10 cellular contexts compared by ENCODE assay signal in genomic region chr2:190717764-190718651, GRCh38.
DNase-seq lines count a peak whose midpoint lies in the region; ATAC-seq and TF ChIP-seq lines count a peak whose summit lies in the region.
"Had no signal": no experiment of that assay in that cellular context is flagged by ENCODE, and none has a peak within 500 bp of the region (broad histone marks: within the 10 kb centered on the region; RNA-seq: fewer than 3 reads in every experiment).

No MANE protein-coding gene starts in this region.

- H3K36me3 ChIP-seq in Karpas-422 (ENCODE audit: insufficient read depth, low read length) (no peaks in the 10 kb centered on the region), OCI-LY7 (ENCODE audit: insufficient read depth, low read length) (no peaks in the 10 kb centered on the region), testis (ENCODE audit: low read depth, missing control alignments) (no peaks in the 10 kb centered on the region)

- H3K9me3 ChIP-seq in Karpas-422 (ENCODE audit: low read length) (no peaks in the 10 kb centered on the region), OCI-LY7 (ENCODE audit: low read length) (no peaks in the 10 kb centered on the region), testis (no peaks in the 10 kb centered on the region)

- CTCF ChIA-PET in OCI-LY7 (lab: Charles Lee; ENCODE audit: unreplicated experiment), result no interaction called here

- H4K20me1 ChIP-seq in Karpas-422 (ENCODE audit: insufficient read depth, low read depth, low read length) (no peaks in the 10 kb centered on the region), OCI-LY7 (ENCODE audit: insufficient read depth, low read length) (no peaks in the 10 kb centered on the region)

- H3K9me3 Mint-ChIP-seq in HFFc6, result no peaks in the 10 kb centered on the region
- H3K9me3 Mint-ChIP-seq: memory B cell had no signal

- TF ChIP-seq POLR2A in testis (IDR thresholded peaks at IDR 0.05), result no peak

- DNase-seq in DMS 273 (lab: John Stamatoyannopoulos, UW; ENCODE audit: unreplicated experiment), result peak; percentile 79
- DNase-seq in Karpas-422, result no peak
- peak; percentile 70 to 84 for DNase-seq in SHP77 (lab: John Stamatoyannopoulos, UW)
- peak; percentile 66 for DNase-seq in kidney tubule cell (ENCODE audit: low spot score)
- no peak for DNase-seq in OCI-LY7 (ENCODE audit: low spot score)
- no peak for DNase-seq in testis
- DNase-seq in HFFc6, result no peak
- DNase-seq: NCI-H2081 treated with DMSO at 0.1 percent for 48 hours had no signal

- no peaks in the 10 kb centered on the region for H3K36me3 Mint-ChIP-seq in HFFc6 (ENCODE audit: low read depth)
- H3K36me3 Mint-ChIP-seq: memory B cell had no signal

- POLR2A ChIA-PET in OCI-LY7 (lab: Charles Lee), result interaction anchor here (0.6 to 0.9 kb wide), 2 partner anchors 26 to 44 kb away, joined by 3 to 4 read pairs; no protein-coding TSS in a partner anchor

- peak overlapping the region; percentile 52 for H3K4me2 ChIP-seq in Karpas-422 (ENCODE audit: low read depth, low read length, poor library complexity, severe bottlenecking)
- H3K4me2 ChIP-seq in OCI-LY7 (ENCODE audit: low read length), result no peak overlapping the region

- no peak overlapping the region for H3K4me3 Mint-ChIP-seq in HFFc6
- H3K4me3 Mint-ChIP-seq: memory B cell had no signal

- H3K4me1 Mint-ChIP-seq in HFFc6 (ENCODE audit: low read depth), result peaks cover 36% of the 10 kb centered on the region

- no peak overlapping the region for H3K27ac ChIP-seq in Karpas-422 (ENCODE audit: low read length)
- H3K27ac ChIP-seq in OCI-LY7 (ENCODE audit: low read depth, low read length, poor library complexity, severe bottlenecking), result no peak overlapping the region
- H3K27ac ChIP-seq in testis, result no peak overlapping the region

- no peak for ATAC-seq in GM21447 (IDR thresholded peaks at IDR 0.05; ENCODE audit: unreplicated experiment)

- H3K79me2 ChIP-seq in Karpas-422 (ENCODE audit: low read length), result no peaks in the 10 kb centered on the region
- no peaks in the 10 kb centered on the region for H3K79me2 ChIP-seq in OCI-LY7 (ENCODE audit: insufficient read depth, low read depth, low read length)

- H2AFZ ChIP-seq in Karpas-422 (ENCODE audit: low read length) (no peak overlapping the region), OCI-LY7 (ENCODE audit: low read length) (no peak overlapping the region)

- BruUV-seq in OCI-LY7 (replicated peaks; lab: Mats Ljungman, UMichigan), result no TSS peak

- H3K4me3 ChIP-seq in Karpas-422 (ENCODE audit: low read length) (peak overlapping the region; percentile 26; the same call in 1 of the 2 replicates), OCI-LY7 (ENCODE audit: low read depth, low read length, poor library complexity, severe bottlenecking) (no peak overlapping the region), testis (no peak overlapping the region)

- no peak overlapping the region for H3K9ac ChIP-seq in Karpas-422 (ENCODE audit: low read length)

- H3K9me2 ChIP-seq in Karpas-422 (replicated peaks; ENCODE audit: insufficient read depth, low read length) (no peaks in the 10 kb centered on the region), OCI-LY7 (ENCODE audit: insufficient read depth, low read length) (no peaks in the 10 kb centered on the region)

- no peaks in the 10 kb centered on the region; the same call in 1 of the 2 replicates for H3K27me3 Mint-ChIP-seq in HFFc6 (ENCODE audit: insufficient read depth)

- intact Hi-C loops in OCI-LY7 (cut with micrococcal nuclease; ENCODE audit: unreplicated experiment) (no loop called here), testis (cut with DNase I; ENCODE audit: low total_unique reads) (no loop called here)

- H3K27ac Mint-ChIP-seq in HFFc6, result no peak overlapping the region
- H3K27ac Mint-ChIP-seq: memory B cell had no signal

- 77 to 78% methylated on average over 15 of the region's 15 CpGs for WGBS in testis, 2 donors

- peaks cover 23% of the 10 kb centered on the region for H3K4me1 ChIP-seq in Karpas-422 (ENCODE audit: low read length)
- H3K4me1 ChIP-seq in OCI-LY7 (ENCODE audit: insufficient read depth, low read length, poor library complexity, severe bottlenecking), result no peaks in the 10 kb centered on the region
- no peaks in the 10 kb centered on the region for H3K4me1 ChIP-seq in testis

- no peaks in the 10 kb centered on the region for H3K27me3 ChIP-seq in Karpas-422 (ENCODE audit: low read length)
- no peaks in the 10 kb centered on the region for H3K27me3 ChIP-seq in testis

- TF ChIP-seq CTCF in OCI-LY7 (conservative IDR thresholded peaks at IDR 0.05; ENCODE audit: low read length), result no peak
- TF ChIP-seq CTCF in testis (IDR thresholded peaks at IDR 0.05), result no peak
- no peak for TF ChIP-seq CTCF in HFFc6 (IDR thresholded peaks at IDR 0.05)

Comparison
In these comparisons a context has a peak if more than half of its experiments do, and no peak if none do; other contexts are left out.
1. DNase-seq: peak in DMS 273 (single experiment), SHP77 (2 of 2) and kidney tubule cell (single experiment); none in Karpas-422 (single experiment), OCI-LY7 (single experiment), testis (single experiment) and HFFc6 (single experiment).